ENCODE assay signal across 9 cellular contexts in the genomic region with DNA sequence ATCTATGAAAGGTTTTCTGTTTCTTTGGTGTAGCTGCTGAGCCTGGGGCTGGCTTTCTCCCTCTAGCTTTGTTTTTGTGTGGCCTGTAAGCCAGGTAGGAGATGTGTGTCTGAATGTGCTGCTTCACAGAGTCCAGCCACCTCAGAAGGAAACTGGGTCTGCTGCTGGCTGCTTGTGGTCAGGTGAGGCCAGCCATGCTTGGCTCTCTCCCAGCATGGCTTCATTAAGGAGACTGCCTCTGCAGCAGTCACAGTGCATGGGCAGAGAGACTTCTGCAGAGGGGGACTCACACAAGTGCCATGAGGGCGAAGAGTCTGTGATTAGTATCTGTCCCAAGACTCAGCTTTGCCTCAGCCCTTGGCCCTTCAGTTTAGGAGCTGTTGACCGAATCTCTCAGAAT. TPM values are rescaled to one million over a fixed set of nuclear protein-coding genes. Genes with fewer than 3 reads are reported as not detected.
A peak's percentile ranks its signal among the peaks of the same experiment; 100 is the strongest.
DNase-seq lines count a peak whose midpoint lies in the region; ATAC-seq and TF ChIP-seq lines count a peak whose summit lies in the region.
"Had no signal": no experiment of that assay in that cellular context is flagged by ENCODE, and none has a peak within 500 bp of the region (broad histone marks: within the 10 kb centered on the region; RNA-seq: fewer than 3 reads in every experiment).

No MANE protein-coding gene starts in this region.

- no peak for ATAC-seq in CD4-positive, CD25-positive, alpha-beta regulatory T cell (ENCODE audit: low read depth in 2 of 2)
- ATAC-seq in GM19452 (IDR thresholded peaks at IDR 0.05; ENCODE audit: unreplicated experiment) (peak; percentile 93), HG03439 (IDR thresholded peaks at IDR 0.05; ENCODE audit: unreplicated experiment) (peak; percentile 88)

- TF ChIP-seq CTCF in chondrocyte (IDR thresholded peaks at IDR 0.05): no peak
- TF ChIP-seq CTCF in suprapubic skin (IDR thresholded peaks at IDR 0.05): no peak

- no peaks in the 10 kb centered on the region for H3K4me1 ChIP-seq in CD4-positive, CD25-positive, alpha-beta regulatory T cell (ENCODE audit: control insufficient read depth, insufficient read depth, low read length, poor library complexity, severe bottlenecking)
- peaks cover 14% of the 10 kb centered on the region for H3K4me1 ChIP-seq in suprapubic skin

- no peak for TF ChIP-seq POLR2A in suprapubic skin (IDR thresholded peaks at IDR 0.05)

- TF ChIP-seq EP300 in suprapubic skin (IDR thresholded peaks at IDR 0.05): no peak

- peak overlapping the region in 2 of 3 donors; percentile 15 to 44 for H3K27ac Mint-ChIP-seq in CD4-positive, CD25-positive, alpha-beta regulatory T cell
- H3K27ac Mint-ChIP-seq in chondrocyte (ENCODE audit: unreplicated experiment): peak overlapping the region; percentile 71
- no peak overlapping the region for H3K27ac Mint-ChIP-seq in activated naive CD4-positive, alpha-beta T cell treated with anti-CD3 and anti-CD28 coated beads, Interleukin-2, amount 10 ng/mL, durations not matched to agents 7 days and 5 days

- no peaks in the 10 kb centered on the region for H3K27me3 ChIP-seq in CD4-positive, CD25-positive, alpha-beta regulatory T cell (ENCODE audit: control insufficient read depth, insufficient read depth, low read length)
- H3K27me3 ChIP-seq in suprapubic skin: no peaks in the 10 kb centered on the region

- H3K4me1 Mint-ChIP-seq in CD4-positive, CD25-positive, alpha-beta regulatory T cell: peaks cover 45 to 55% (median 51%) of the 10 kb centered on the region in 4 donors
- H3K4me1 Mint-ChIP-seq in chondrocyte (ENCODE audit: low read depth): peaks cover 57% of the 10 kb centered on the region
- peaks cover 6% of the 10 kb centered on the region for H3K4me1 Mint-ChIP-seq in activated naive CD4-positive, alpha-beta T cell treated with anti-CD3 and anti-CD28 coated beads, Interleukin-2, amount 10 ng/mL, durations not matched to agents 7 days and 5 days

- CTCF ChIA-PET in activated naive CD4-positive, alpha-beta T cell treated with anti-CD3 and anti-CD28 coated beads, Interleukin-2, amount 10 ng/mL, durations not matched to agents 7 days and 5 days (lab: Charles Lee): no interaction called here

- no peaks in the 10 kb centered on the region for H3K9me3 Mint-ChIP-seq in CD4-positive, CD25-positive, alpha-beta regulatory T cell
- peaks cover 7% of the 10 kb centered on the region for H3K9me3 Mint-ChIP-seq in chondrocyte (ENCODE audit: low read depth)
- no peaks in the 10 kb centered on the region for H3K9me3 Mint-ChIP-seq in activated naive CD4-positive, alpha-beta T cell treated with anti-CD3 and anti-CD28 coated beads, Interleukin-2, amount 10 ng/mL, durations not matched to agents 7 days and 5 days

- H3K4me3 Mint-ChIP-seq in CD4-positive, CD25-positive, alpha-beta regulatory T cell: peak overlapping the region in 1 of 4 donors; percentile 18
- no peak overlapping the region for H3K4me3 Mint-ChIP-seq in chondrocyte (ENCODE audit: unreplicated experiment)
- H3K4me3 Mint-ChIP-seq in activated naive CD4-positive, alpha-beta T cell treated with anti-CD3 and anti-CD28 coated beads, Interleukin-2, amount 10 ng/mL, durations not matched to agents 7 days and 5 days: no peak overlapping the region
- H3K4me3 Mint-ChIP-seq: activated naive CD8-positive, alpha-beta T cell had no signal

- no peak overlapping the region for H3K4me3 ChIP-seq in CD4-positive, CD25-positive, alpha-beta regulatory T cell (ENCODE audit: low read depth, low read length)
- H3K4me3 ChIP-seq in suprapubic skin: no peak overlapping the region

- no peak overlapping the region for H3K27ac ChIP-seq in CD4-positive, CD25-positive, alpha-beta regulatory T cell (ENCODE audit: insufficient read depth, low read length, poor library complexity, severe bottlenecking)
- no peak overlapping the region for H3K27ac ChIP-seq in suprapubic skin

- peaks cover 23% of the 10 kb centered on the region for H3K36me3 ChIP-seq in CD4-positive, CD25-positive, alpha-beta regulatory T cell (ENCODE audit: control insufficient read depth, insufficient read depth, low read length)
- no peaks in the 10 kb centered on the region for H3K36me3 ChIP-seq in suprapubic skin

- H3K27me3 Mint-ChIP-seq in CD4-positive, CD25-positive, alpha-beta regulatory T cell: no peaks in the 10 kb centered on the region
- H3K27me3 Mint-ChIP-seq in chondrocyte (ENCODE audit: low read depth): no peaks in the 10 kb centered on the region
- no peaks in the 10 kb centered on the region for H3K27me3 Mint-ChIP-seq in activated naive CD4-positive, alpha-beta T cell treated with anti-CD3 and anti-CD28 coated beads, Interleukin-2, amount 10 ng/mL, durations not matched to agents 7 days and 5 days
- H3K27me3 Mint-ChIP-seq: activated naive CD8-positive, alpha-beta T cell had no signal

- no peak for DNase-seq in CD4-positive, CD25-positive, alpha-beta regulatory T cell
- DNase-seq in chondrocyte (ENCODE audit: low spot score) (no peak), renal cortical epithelial cell (ENCODE audit: low read depth) (peak; percentile 68), suprapubic skin (ENCODE audit: low spot score in 2 of 2) (no peak)
- DNase-seq in effector CD8-positive, alpha-beta T cell (lab: John Stamatoyannopoulos, UW): no peak
- no peak for DNase-seq in activated naive CD4-positive, alpha-beta T cell treated with anti-CD3 and anti-CD28 coated beads, Interleukin-2, amount 10 ng/mL, durations not matched to agents 7 days and 5 days

- H3K36me3 Mint-ChIP-seq in CD4-positive, CD25-positive, alpha-beta regulatory T cell: peaks cover 42% of the 10 kb centered on the region
- peaks cover 3% of the 10 kb centered on the region for H3K36me3 Mint-ChIP-seq in chondrocyte (ENCODE audit: low read depth)
- peaks cover 51% of the 10 kb centered on the region for H3K36me3 Mint-ChIP-seq in activated naive CD4-positive, alpha-beta T cell treated with anti-CD3 and anti-CD28 coated beads, Interleukin-2, amount 10 ng/mL, durations not matched to agents 7 days and 5 days

- WGBS in suprapubic skin: 43% methylated on average over 2 of the region's 2 CpGs

- no peaks in the 10 kb centered on the region for H3K9me3 ChIP-seq in CD4-positive, CD25-positive, alpha-beta regulatory T cell (ENCODE audit: control insufficient read depth in 2 of 2, low read length in 2 of 2)
- H3K9me3 ChIP-seq in suprapubic skin: no peaks in the 10 kb centered on the region

RNA-seq across cellular contexts. Expression of gene MAN2A1, which starts 50.6 kb away (rescaled TPM):
- total RNA-seq in CD4-positive, CD25-positive, alpha-beta regulatory T cell: 71.5 TPM
- polyA plus RNA-seq in CD4-positive, CD25-positive, alpha-beta regulatory T cell: 10 to 100 TPM; 20.7 to 26.5 (median 21.2) TPM
- total RNA-seq in chondrocyte: 75.0 to 144 TPM (median 75.7 TPM) in 3 replicates
- 66.2 and 91.3 TPM in 2 replicates for total RNA-seq in renal cortical epithelial cell
- total RNA-seq in suprapubic skin: 10 to 100 TPM; 37.0 to 45.9 (median 39.8) TPM

Comparison
In these comparisons a context has a peak if more than half of its experiments do, and no peak if none do; other contexts are left out.
1. ATAC-seq: peak in GM19452 (single experiment) and HG03439 (single experiment); none in CD4-positive, CD25-positive, alpha-beta regulatory T cell (0 of 2).